ENCODE assay signal across 34 cellular contexts in the genomic region with DNA sequence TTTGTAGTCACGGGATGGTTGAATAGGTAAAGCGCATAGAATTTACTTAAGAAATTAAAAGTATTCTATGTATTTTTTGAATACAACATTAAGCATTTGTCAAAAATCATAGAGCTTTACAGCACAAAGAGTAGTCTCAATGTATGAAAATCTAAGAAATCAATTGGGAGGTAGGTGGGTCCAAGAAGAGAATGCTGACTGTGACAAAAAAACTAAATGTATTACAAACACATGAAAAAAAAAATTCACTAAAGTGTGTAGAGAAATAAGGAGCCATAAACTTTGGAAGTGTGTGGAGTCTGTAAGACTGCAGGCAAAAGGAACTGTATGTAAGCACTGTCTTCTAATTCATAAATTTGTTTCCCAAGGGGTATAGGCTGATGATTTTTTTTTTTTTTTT.
"Had no signal": no experiment of that assay in that cellular context is flagged by ENCODE, and none has a peak within 500 bp of the region (broad histone marks: within the 10 kb centered on the region; RNA-seq: fewer than 3 reads in every experiment).

No MANE protein-coding gene starts in this region.

- ATAC-seq: activated CD4-positive, alpha-beta T cell treated with anti-CD3 and anti-CD28 coated beads for 36 hours; activated CD4-positive, CD25-positive, alpha-beta regulatory T cell treated with anti-CD3 and anti-CD28 coated beads, Interleukin-2, amount 50 U/mL, for 24 hours; activated CD8-positive, alpha-beta memory T cell treated with anti-CD3 and anti-CD28 coated beads, Interleukin-2, amount 10 ng/mL, durations not matched to agents 7 days and 5 days; activated CD8-positive, alpha-beta T cell treated with anti-CD3 and anti-CD28 coated beads for 36 hours; activated CD8-positive, alpha-beta T cell treated with anti-CD3 and anti-CD28 coated beads, Interleukin-2, amount 10 ng/mL, durations not matched to agents 7 days and 5 days; T-cell; T-helper 17 cell; WTC11 had no signal

- H3K27ac Mint-ChIP-seq: activated B cell treated with CpG ODN at 0.5 μM for 24 hours; activated CD4-positive, alpha-beta memory T cell treated with anti-CD3 and anti-CD28 coated beads for 36 hours; activated CD4-positive, alpha-beta memory T cell treated with anti-CD3 and anti-CD28 coated beads, Interleukin-2, amount 10 ng/mL, durations not matched to agents 7 days and 5 days; activated CD4-positive, alpha-beta T cell treated with anti-CD3 and anti-CD28 coated beads for 36 hours; activated CD4-positive, alpha-beta T cell treated with anti-CD3 and anti-CD28 coated beads, Interleukin-2, amount 10 ng/mL, durations not matched to agents 24 days and 14 days; activated CD4-positive, alpha-beta T cell treated with anti-CD3 and anti-CD28 coated beads, Interleukin-2, amount 10 ng/mL, durations not matched to agents 7 days and 5 days; activated CD8-positive, alpha-beta memory T cell treated with anti-CD3 and anti-CD28 coated beads, Interleukin-2, amount 10 ng/mL, durations not matched to agents 7 days and 5 days; activated CD8-positive, alpha-beta T cell treated with anti-CD3 and anti-CD28 coated beads for 36 hours; activated CD8-positive, alpha-beta T cell treated with anti-CD3 and anti-CD28 coated beads, Interleukin-2, amount 10 ng/mL, durations not matched to agents 7 days and 5 days; T-cell; T-helper 1 cell treated with Interleukin-12 subunit alpha and Interleukin-12 subunit beta and Interleukin-4 antibody, amounts not matched to agents 30 μg/mL and 1 μg/mL, for 36 hours; T-helper 17 cell; T-helper 2 cell treated with Interferon-gamma antibody and Interleukin-4, amounts not matched to agents 5 μg/mL and 100 μg/mL, for 36 hours; WTC11 had no signal

- H3K27ac ChIP-seq: VCaP, WERI-Rb-1 had no signal

- FAIRE-seq: TTC549 had no signal

- H3K4me1 Mint-ChIP-seq: activated B cell treated with CpG ODN at 0.5 μM for 24 hours; activated CD4-positive, alpha-beta memory T cell treated with anti-CD3 and anti-CD28 coated beads, Interleukin-2, amount 10 ng/mL, durations not matched to agents 7 days and 5 days; activated CD4-positive, alpha-beta T cell treated with anti-CD3 and anti-CD28 coated beads for 36 hours; activated CD4-positive, alpha-beta T cell treated with anti-CD3 and anti-CD28 coated beads, Interleukin-2, amount 10 ng/mL, durations not matched to agents 24 days and 14 days; activated CD4-positive, alpha-beta T cell treated with anti-CD3 and anti-CD28 coated beads, Interleukin-2, amount 10 ng/mL, durations not matched to agents 7 days and 5 days; activated CD8-positive, alpha-beta memory T cell treated with anti-CD3 and anti-CD28 coated beads, Interleukin-2, amount 10 ng/mL, durations not matched to agents 7 days and 5 days; T-cell; T-helper 17 cell; WTC11 had no signal

- H3K9me3 Mint-ChIP-seq: activated CD4-positive, alpha-beta memory T cell treated with anti-CD3 and anti-CD28 coated beads for 36 hours; activated CD4-positive, alpha-beta memory T cell treated with anti-CD3 and anti-CD28 coated beads, Interleukin-2, amount 10 ng/mL, durations not matched to agents 7 days and 5 days; activated CD4-positive, alpha-beta T cell treated with anti-CD3 and anti-CD28 coated beads, Interleukin-2, amount 10 ng/mL, durations not matched to agents 24 days and 14 days; activated CD4-positive, alpha-beta T cell treated with anti-CD3 and anti-CD28 coated beads, Interleukin-2, amount 10 ng/mL, durations not matched to agents 7 days and 5 days; T-helper 1 cell treated with Interleukin-12 subunit alpha and Interleukin-12 subunit beta and Interleukin-4 antibody, amounts not matched to agents 30 μg/mL and 1 μg/mL, for 36 hours; WTC11 had no signal

- H3K36me3 Mint-ChIP-seq: activated CD4-positive, alpha-beta memory T cell treated with anti-CD3 and anti-CD28 coated beads for 36 hours; activated CD8-positive, alpha-beta memory T cell treated with anti-CD3 and anti-CD28 coated beads, Interleukin-2, amount 10 ng/mL, durations not matched to agents 7 days and 5 days; T-cell; WTC11 had no signal

- H3K4me3 Mint-ChIP-seq: activated B cell treated with CpG ODN at 0.5 μM for 24 hours; activated CD4-positive, alpha-beta memory T cell treated with anti-CD3 and anti-CD28 coated beads for 36 hours; activated CD4-positive, alpha-beta memory T cell treated with anti-CD3 and anti-CD28 coated beads, Interleukin-2, amount 10 ng/mL, durations not matched to agents 7 days and 5 days; activated CD4-positive, alpha-beta T cell treated with anti-CD3 and anti-CD28 coated beads for 36 hours; activated CD4-positive, alpha-beta T cell treated with anti-CD3 and anti-CD28 coated beads, Interleukin-2, amount 10 ng/mL, durations not matched to agents 24 days and 14 days; activated CD4-positive, alpha-beta T cell treated with anti-CD3 and anti-CD28 coated beads, Interleukin-2, amount 10 ng/mL, durations not matched to agents 7 days and 5 days; activated CD8-positive, alpha-beta memory T cell treated with anti-CD3 and anti-CD28 coated beads, Interleukin-2, amount 10 ng/mL, durations not matched to agents 7 days and 5 days; activated CD8-positive, alpha-beta T cell treated with anti-CD3 and anti-CD28 coated beads for 36 hours; activated CD8-positive, alpha-beta T cell treated with anti-CD3 and anti-CD28 coated beads, Interleukin-2, amount 10 ng/mL, durations not matched to agents 7 days and 5 days; T-cell; T-helper 1 cell treated with Interleukin-12 subunit alpha and Interleukin-12 subunit beta and Interleukin-4 antibody, amounts not matched to agents 30 μg/mL and 1 μg/mL, for 36 hours; T-helper 17 cell; T-helper 2 cell treated with Interferon-gamma antibody and Interleukin-4, amounts not matched to agents 5 μg/mL and 100 μg/mL, for 36 hours; WTC11 had no signal

- H3K36me3 ChIP-seq: WERI-Rb-1 had no signal

- DNase-seq: activated B cell treated with CpG ODN at 0.5 μM for 24 hours; activated CD4-positive, alpha-beta memory T cell treated with anti-CD3 and anti-CD28 coated beads for 36 hours; activated CD4-positive, alpha-beta memory T cell treated with anti-CD3 and anti-CD28 coated beads, Interleukin-2, amount 10 ng/mL, durations not matched to agents 7 days and 5 days; activated CD4-positive, alpha-beta T cell treated with anti-CD3 and anti-CD28 coated beads for 1 hour; activated CD4-positive, alpha-beta T cell treated with anti-CD3 and anti-CD28 coated beads for 36 hours; activated CD4-positive, alpha-beta T cell treated with anti-CD3 and anti-CD28 coated beads for 4 hours; activated CD4-positive, alpha-beta T cell treated with anti-CD3 and anti-CD28 coated beads for 48 hours; activated CD4-positive, alpha-beta T cell treated with anti-CD3 and anti-CD28 coated beads, Interleukin-2, amount 10 ng/mL, durations not matched to agents 24 days and 14 days; activated CD4-positive, alpha-beta T cell treated with anti-CD3 and anti-CD28 coated beads, Interleukin-2, amount 10 ng/mL, durations not matched to agents 7 days and 5 days; activated CD4-positive, alpha-beta T cell treated with anti-CD3 and anti-CD28 coated beads, Interleukin-2, amount 50 U/mL, for 1 hour; activated CD4-positive, alpha-beta T cell treated with anti-CD3 and anti-CD28 coated beads, Interleukin-2, amount 50 U/mL, for 4 hours; activated CD4-positive, alpha-beta T cell treated with anti-CD3 and anti-CD28 coated beads, Interleukin-2, amount 50 U/mL, for 48 hours; activated CD4-positive, CD25-positive, alpha-beta regulatory T cell; activated CD4-positive, CD25-positive, alpha-beta regulatory T cell treated with anti-CD3 and anti-CD28 coated beads, Interleukin-2, amount 50 U/mL, for 72 hours; activated CD8-positive, alpha-beta memory T cell treated with anti-CD3 and anti-CD28 coated beads for 24 hours; activated CD8-positive, alpha-beta memory T cell treated with anti-CD3 and anti-CD28 coated beads, Interleukin-2, amount 10 ng/mL, durations not matched to agents 7 days and 5 days; activated CD8-positive, alpha-beta memory T cell treated with anti-CD3 and anti-CD28 coated beads, Interleukin-2, amount 50 U/mL, for 4 hours; activated CD8-positive, alpha-beta memory T cell treated with anti-CD3 and anti-CD28 coated beads, Interleukin-2, amount 50 U/mL, for 48 hours; activated CD8-positive, alpha-beta T cell treated with anti-CD3 and anti-CD28 coated beads for 36 hours; activated CD8-positive, alpha-beta T cell treated with anti-CD3 and anti-CD28 coated beads, Interleukin-2, amount 10 ng/mL, durations not matched to agents 7 days and 5 days; activated T-cell treated with anti-CD3 and anti-CD28 coated beads for 4 hours; T-cell; T-helper 1 cell; T-helper 17 cell; T-helper 2 cell; T-helper 9 cell; T1000; WERI-Rb-1 had no signal

- H3K27me3 Mint-ChIP-seq: activated B cell treated with CpG ODN at 0.5 μM for 24 hours; activated CD4-positive, alpha-beta memory T cell treated with anti-CD3 and anti-CD28 coated beads for 36 hours; activated CD4-positive, alpha-beta memory T cell treated with anti-CD3 and anti-CD28 coated beads, Interleukin-2, amount 10 ng/mL, durations not matched to agents 7 days and 5 days; activated CD4-positive, alpha-beta T cell treated with anti-CD3 and anti-CD28 coated beads for 36 hours; activated CD4-positive, alpha-beta T cell treated with anti-CD3 and anti-CD28 coated beads, Interleukin-2, amount 10 ng/mL, durations not matched to agents 24 days and 14 days; activated CD4-positive, alpha-beta T cell treated with anti-CD3 and anti-CD28 coated beads, Interleukin-2, amount 10 ng/mL, durations not matched to agents 7 days and 5 days; activated CD8-positive, alpha-beta memory T cell treated with anti-CD3 and anti-CD28 coated beads, Interleukin-2, amount 10 ng/mL, durations not matched to agents 7 days and 5 days; activated CD8-positive, alpha-beta T cell treated with anti-CD3 and anti-CD28 coated beads for 36 hours; T-cell; T-helper 17 cell had no signal
